2 cellular contexts compared by ENCODE assay signal in genomic region chr22:18528597-18529415, GRCh38.
TF ChIP-seq lines count a peak whose summit lies in the region.

No MANE protein-coding gene starts in this region.

TF ChIP-seq in HEK293, 187 proteins besides CTCF, POLR2A, EP300 and RAD21:
- peak; percentile 20; the same call in 1 of the 2 replicates for TF ChIP-seq ZBTB6 (tag by site-specific recombination; IDR thresholded peaks at IDR 0.05)
- peak; percentile 21; the same call in 1 of the 2 replicates for TF ChIP-seq SP2 (tag by site-specific recombination; IDR thresholded peaks at IDR 0.05)
- TF ChIP-seq ZNF341 (tag by site-specific recombination; IDR thresholded peaks at IDR 0.05; ENCODE audit: low read depth): peak; percentile 65

TF ChIP-seq in GM12878, 131 proteins besides CTCF, POLR2A, EP300 and RAD21:
- TF ChIP-seq EGR1 (IDR thresholded peaks at IDR 0.05; ENCODE audit: borderline replicate concordance in 1 of 2, low read depth in 2 of 2, low read length in 2 of 2) (peak in 1 of 2 experiments; percentile 44; a peak in 1 of 3 replicates), ZBTB40 (IDR thresholded peaks at IDR 0.05; ENCODE audit: borderline replicate concordance) (peak; percentile 27; the same call in 1 of the 2 replicates)
